ENCODE assay signal across 8 cellular contexts in genomic region chr1:150971583-150972416, GRCh38. TPM values are rescaled to one million over a fixed set of nuclear protein-coding genes. Genes with fewer than 3 reads are reported as not detected.
DNase-seq lines count a peak whose midpoint lies in the region; ATAC-seq and TF ChIP-seq lines count a peak whose summit lies in the region.

No MANE protein-coding gene starts in this region.

- H3K9me3 ChIP-seq in muscle layer of colon (ENCODE audit: low read length) = no peaks in the 10 kb centered on the region

- H3K4me3 ChIP-seq in BJ (ENCODE audit: low read depth, low read length) (no peak overlapping the region), choroid plexus epithelial cell (ENCODE audit: low read depth, low read length) (peak overlapping the region; percentile 90), muscle layer of colon (ENCODE audit: low read depth in 1 of 2, low read length in 2 of 2) (peak overlapping the region in 1 of 2 donors; percentile 96)

- POLR2A ChIA-PET in BJ (lab: Charles Lee) = no interaction called here

- CTCF ChIA-PET in BJ (lab: Yijun Ruan, JAX) = interaction anchor here (0.8 to 16.5 kb wide), 7 partner anchors 8 to 33 kb away, joined by 3 to 217 read pairs (median 4); partner anchors contain the start of gene ANXA9

- ATAC-seq in GM21367 (IDR thresholded peaks at IDR 0.05; ENCODE audit: unreplicated experiment) = no peak
- no peak for ATAC-seq in HG02970 (IDR thresholded peaks at IDR 0.05; ENCODE audit: low FRiP score, unreplicated experiment)

- 0 out of 2 replicates have a peak, but pooled peaks have one; percentile 7 for TF ChIP-seq CTCF in BJ (IDR thresholded peaks at IDR 0.05; ENCODE audit: insufficient read depth, low read depth, low read length)
- peak; percentile 8 for TF ChIP-seq CTCF in choroid plexus epithelial cell (conservative IDR thresholded peaks at IDR 0.05; ENCODE audit: low read depth, low read length)

- peaks cover 43% of the 10 kb centered on the region for H3K4me1 ChIP-seq in muscle layer of colon (ENCODE audit: insufficient read depth, low read length)

- H3K27ac ChIP-seq in muscle layer of colon (ENCODE audit: low read depth, low read length) = no peak overlapping the region

- peaks cover 17% of the 10 kb centered on the region for H3K36me3 ChIP-seq in BJ (ENCODE audit: control insufficient read depth, insufficient read depth, low read length)
- peaks cover 23% of the 10 kb centered on the region for H3K36me3 ChIP-seq in muscle layer of colon (ENCODE audit: insufficient read depth, low read length)

- DNase-seq in BJ (ENCODE audit: low read depth) (no peak), LHCN-M2 (ENCODE audit: low read depth) (peak; percentile 71), choroid plexus epithelial cell (ENCODE audit: low read depth) (no peak), ureter (ENCODE audit: low spot score) (no peak), NCI-H2107 treated with DMSO at 0.1 percent for 48 hours (lab: John Stamatoyannopoulos, UW; ENCODE audit: unreplicated experiment) (no peak)

- H3K27me3 ChIP-seq in BJ (ENCODE audit: control insufficient read depth, insufficient read depth, low read length) (no peaks in the 10 kb centered on the region), muscle layer of colon (ENCODE audit: control insufficient read depth in 1 of 2, insufficient read depth in 2 of 2, low read length in 2 of 2) (no peaks in the 10 kb centered on the region)

- peak overlapping the region; percentile 9 for H3K9ac ChIP-seq in muscle layer of colon (ENCODE audit: low read length)

RNA-seq across cellular contexts. Expression of gene CERS2, which starts 2.8 kb away (rescaled TPM):
- 202 and 239 TPM in 2 replicates for polyA plus RNA-seq in BJ (2011; rRNA removed)
- polyA minus RNA-seq in BJ (2011; rRNA and poly(A)+ RNA removed) = 85.5 and 146 TPM in 2 replicates
- 197 and 219 TPM in 2 replicates for total RNA-seq in LHCN-M2 (2014; rRNA removed)
- polyA plus RNA-seq in LHCN-M2 (2012) = 164 TPM
- 138 TPM for total RNA-seq in ureter

RNA-seq across cellular contexts. Expression of gene ANXA9, which starts 10.3 kb away (rescaled TPM):
- polyA plus RNA-seq in BJ (2011; rRNA removed) = 0.07 and 0.21 TPM in 2 replicates
- 0.66 TPM in 1 of 2 replicates, not detected in the other for polyA minus RNA-seq in BJ (2011; rRNA and poly(A)+ RNA removed)
- total RNA-seq in LHCN-M2 (2014; rRNA removed) = not detected in 2 replicates
- 0.33 TPM for polyA plus RNA-seq in LHCN-M2 (2012)
- total RNA-seq in ureter = 39.7 TPM

RNA-seq across cellular contexts. Expression of gene MINDY1, which starts 34.9 kb away (rescaled TPM):
- polyA plus RNA-seq in BJ (2011; rRNA removed) = 9.7 and 13.0 TPM in 2 replicates
- 12.4 and 13.7 TPM in 2 replicates for polyA minus RNA-seq in BJ (2011; rRNA and poly(A)+ RNA removed)
- 3.8 and 9.2 TPM in 2 replicates for total RNA-seq in LHCN-M2 (2014; rRNA removed)
- polyA plus RNA-seq in LHCN-M2 (2012) = 5.4 TPM
- total RNA-seq in ureter = 34.0 TPM

RNA-seq across cellular contexts. Expression of gene PRUNE1, which starts 36.4 kb away (rescaled TPM):
- polyA plus RNA-seq in BJ (2011; rRNA removed) = 16.2 and 17.0 TPM in 2 replicates
- 10.1 and 15.0 TPM in 2 replicates for polyA minus RNA-seq in BJ (2011; rRNA and poly(A)+ RNA removed)
- total RNA-seq in LHCN-M2 (2014; rRNA removed) (7.6 and 9.1 TPM in 2 replicates), ureter (26.7 TPM)
- polyA plus RNA-seq in LHCN-M2 (2012) = 7.2 TPM

RNA-seq across cellular contexts. Expression of gene SETDB1, which starts 45.6 kb away (rescaled TPM):
- 26.2 and 30.7 TPM in 2 replicates for polyA plus RNA-seq in BJ (2011; rRNA removed)
- polyA minus RNA-seq in BJ (2011; rRNA and poly(A)+ RNA removed) = 31.3 and 36.3 TPM in 2 replicates
- total RNA-seq in LHCN-M2 (2014; rRNA removed) (18.1 and 25.6 TPM in 2 replicates), ureter (56.9 TPM)
- 16.9 TPM for polyA plus RNA-seq in LHCN-M2 (2012)

Comparison
In these comparisons a context has a peak if more than half of its experiments do, and no peak if none do; other contexts are left out.
1. RNA of gene ANXA9, which starts 10.3 kb away (total RNA-seq): 39.7 TPM in ureter (single experiment); not detected in LHCN-M2; every median in the first group is over 10 times any median in the second.